Comparison of ENCODE assay signal across 30 cellular contexts in the genomic region with DNA sequence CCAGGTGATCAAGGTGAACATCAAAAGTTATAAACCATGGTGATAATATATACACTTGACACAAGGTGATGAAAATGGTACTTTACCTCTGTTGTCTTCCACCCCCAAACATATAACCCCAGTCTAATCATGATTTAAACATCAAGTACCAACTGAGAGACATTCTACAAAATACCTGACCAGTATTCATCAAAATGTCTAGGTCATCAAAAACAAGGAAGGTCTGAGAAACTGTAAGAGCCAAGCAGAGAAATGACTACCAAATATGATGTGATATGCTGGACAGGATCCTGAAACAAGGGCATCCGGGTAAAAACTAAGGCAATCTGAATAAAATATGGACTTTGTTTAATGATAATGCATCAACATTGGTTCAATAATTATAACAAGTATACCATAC. TPM values are rescaled to one million over a fixed set of nuclear protein-coding genes. Genes with fewer than 3 reads are reported as not detected.
"Had no signal": no experiment of that assay in that cellular context is flagged by ENCODE, and none has a peak within 500 bp of the region (broad histone marks: within the 10 kb centered on the region; RNA-seq: fewer than 3 reads in every experiment).

No MANE protein-coding gene starts in this region.

- FAIRE-seq: urothelium cell line had no signal

- H3K79me2 ChIP-seq: parathyroid adenoma had no signal

- H3K4me2 ChIP-seq: neural progenitor cell, smooth muscle cell had no signal

- DNase-seq: naive thymus-derived CD4-positive, alpha-beta T cell; natural killer cell; occipital lobe; ovary; posterior cingulate gyrus; psoas muscle; right cardiac atrium; spleen; stimulated activated CD4-positive, alpha-beta T cell treated with anti-CD3 and anti-CD28 coated beads, Interleukin-12 subunit alpha, Interleukin-12 subunit beta, amount 100 ng/mL, for 4 hours; stimulated activated CD4-positive, alpha-beta T cell treated with anti-CD3 and anti-CD28 coated beads, Interleukin-1b, Interleukin-23, amount 100 ng/mL, for 48 hours; stimulated activated CD4-positive, alpha-beta T cell treated with anti-CD3 and anti-CD28 coated beads, Interleukin-4, amount 100 ng/mL, for 1 hour; stimulated activated CD4-positive, alpha-beta T cell treated with anti-CD3 and anti-CD28 coated beads, Interleukin-4, amount 100 ng/mL, for 4 hours; stimulated activated naive B cell treated with anti-CD40 and anti-IgM and Interleukin-4, amounts not matched to agents 10 μg/mL and 1 μg/mL and 100 μg/mL, for 72 hours; stimulated activated naive CD4-positive, alpha-beta T cell treated with Interleukin-2 at 50 U/mL for 16 hours; stomach; thyroid gland; trophoblast cell; upper lobe of left lung had no signal

- H3K4me3 ChIP-seq: neural progenitor cell, ovary, psoas muscle, skin epidermis, smooth muscle cell, spleen, stomach, thoracic aorta, thyroid gland, tibial nerve, upper lobe of left lung, vagina had no signal

- H2AFZ ChIP-seq: neural progenitor cell, parathyroid adenoma had no signal

- H3K36me3 ChIP-seq: neural progenitor cell, ovary had no signal

- H3K4me1 ChIP-seq: neural progenitor cell, parathyroid adenoma had no signal

- H3K9me3 ChIP-seq: ovary, psoas muscle, spleen, stomach, thoracic aorta, thyroid gland, tibial nerve, upper lobe of left lung, vagina had no signal

- ATAC-seq: naive thymus-derived CD4-positive, alpha-beta T cell; natural killer cell; psoas muscle; right cardiac atrium; sciatic nerve; stimulated activated effector memory CD8-positive, alpha-beta T cell treated with anti-CD3 and anti-CD28 coated beads, Interleukin-12 subunit alpha, Interleukin-12 subunit beta, amount 100 ng/mL, for 72 hours; stimulated activated naive B cell treated with anti-CD40 and anti-IgM and Interleukin-4, amounts not matched to agents 10 μg/mL and 1 μg/mL and 100 μg/mL, for 72 hours had no signal

- H3K27me3 ChIP-seq: neural progenitor cell, ovary, spleen, stomach, thyroid gland, tibial nerve, upper lobe of left lung, vagina had no signal

- H3K27ac ChIP-seq: neural progenitor cell, ovary, parathyroid adenoma, psoas muscle, skin epidermis, spleen, stomach, thoracic aorta, thyroid gland, tibial nerve, upper lobe of left lung, vagina had no signal

- H3K9ac ChIP-seq: neural progenitor cell, parathyroid adenoma had no signal

RNA-seq across cellular contexts. Expression of gene CYP1A1, which starts 57.4 kb away (rescaled TPM):
- total RNA-seq: renal cortical epithelial cell, ureter had no signal
- polyA plus RNA-seq: naive thymus-derived CD4-positive, alpha-beta T cell had no signal
